In genomic region chr3:71847794-71848193, GRCh38 we compare ENCODE assay signal across 22 cellular contexts.
"Had no signal": no experiment of that assay in that cellular context is flagged by ENCODE, and none has a peak within 500 bp of the region (broad histone marks: within the 10 kb centered on the region; RNA-seq: fewer than 3 reads in every experiment).

No MANE protein-coding gene starts in this region.

- H3K4me1 ChIP-seq: psoas muscle, right lobe of liver, tibial artery, upper lobe of right lung, vagina had no signal

- ATAC-seq: esophagus mucosa; heart left ventricle; left lobe of liver; naive thymus-derived CD8-positive, alpha-beta T cell; psoas muscle; right lobe of liver; stimulated activated memory B cell treated with anti-CD40 and anti-IgM and Interleukin-4, amounts not matched to agents 10 μg/mL and 1 μg/mL and 100 μg/mL, for 72 hours; upper lobe of right lung had no signal

- H3K9me3 ChIP-seq: neutrophil, psoas muscle, right lobe of liver, tibial artery, vagina had no signal

- H3K36me3 ChIP-seq: heart left ventricle, neutrophil, right lobe of liver, spleen, tibial artery, upper lobe of right lung, vagina had no signal

- DNase-seq: cortex of kidney; dorsolateral prefrontal cortex; effector CD8-positive, alpha-beta T cell; heart left ventricle; hippocampal formation; kidney glomerular epithelial cell; mammary epithelial cell; naive thymus-derived CD8-positive, alpha-beta T cell; psoas muscle; retina; right lobe of liver; spleen; stimulated activated CD4-positive, alpha-beta T cell treated with anti-CD3 and anti-CD28 coated beads, Interleukin-15, amount 100 ng/mL, for 24 hours; stimulated activated CD4-positive, alpha-beta T cell treated with anti-CD3 and anti-CD28 coated beads, Interleukin-1b, Interleukin-23, amount 100 ng/mL, for 48 hours; stimulated activated CD4-positive, alpha-beta T cell treated with anti-CD3 and anti-CD28 coated beads, Interleukin-4, amount 100 ng/mL, for 24 hours; tibial artery; upper lobe of right lung had no signal

- H3K4me3 ChIP-seq: dorsolateral prefrontal cortex, heart left ventricle, psoas muscle, right lobe of liver, spleen, tibial artery, upper lobe of right lung, vagina had no signal

- H3K27me3 ChIP-seq: neutrophil, right lobe of liver, upper lobe of right lung, vagina had no signal

- H3K27ac ChIP-seq: dorsolateral prefrontal cortex, heart left ventricle, psoas muscle, right lobe of liver, spleen, tibial artery, upper lobe of right lung, vagina had no signal
